In the genomic region with DNA sequence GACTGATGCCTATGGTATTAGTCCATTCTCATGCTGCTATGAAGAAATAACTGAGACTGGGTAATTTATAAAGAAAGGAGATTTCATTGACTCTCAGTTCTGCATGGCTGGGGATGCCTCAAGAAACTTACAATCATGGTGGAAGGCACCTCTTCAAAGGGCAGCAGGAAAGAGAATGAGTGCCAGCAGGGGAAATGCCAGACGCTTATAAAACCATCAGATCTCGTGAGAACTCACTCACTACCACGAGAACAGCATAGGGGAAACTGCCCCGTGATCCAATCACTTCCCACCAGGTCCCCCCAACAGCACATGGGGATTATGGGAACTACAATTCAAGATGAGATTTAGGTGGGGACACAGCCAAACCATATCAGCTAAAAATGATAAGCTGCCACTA, we compare ENCODE assay signal across 9 cellular contexts. TPM values are rescaled to one million over a fixed set of nuclear protein-coding genes. Genes with fewer than 3 reads are reported as not detected.
DNase-seq lines count a peak whose midpoint lies in the region; ATAC-seq, FAIRE-seq and TF ChIP-seq lines count a peak whose summit lies in the region.
"Not testable (repeated sequence)": the region's sequence is repeated elsewhere in the genome, so short reads cannot be mapped to it uniquely, and the experiment has no call there.
"Had no signal": no experiment of that assay in that cellular context is flagged by ENCODE, and none has a peak within 500 bp of the region (broad histone marks: within the 10 kb centered on the region; RNA-seq: fewer than 3 reads in every experiment).

No MANE protein-coding gene starts in this region.

- not testable (repeated sequence) for H3K4me3 Mint-ChIP-seq in T-helper 17 cell

- not testable (repeated sequence) for FAIRE-seq in K562 (lab: Jason Lieb, UNC)

- in situ Hi-C loops in GM23248 (cut with MboI); K562 (cut with MboI): not testable (repeated sequence)

- H3K9me3 ChIP-seq in GM23248 (ENCODE audit: low read depth); T-helper 17 cell (ENCODE audit: control insufficient read depth, low read length, poor library complexity, severe bottlenecking); K562 (replicated peaks; ENCODE audit: control insufficient read depth, insufficient read depth, low read depth, low read length); osteoblast (ENCODE audit: low read depth, low read length); thyroid gland: not testable (repeated sequence)

- H3K4me2 ChIP-seq in GM23248 (ENCODE audit: unreplicated experiment); K562 (ENCODE audit: insufficient read depth, low read length); osteoblast (ENCODE audit: insufficient read depth, low read length): not testable (repeated sequence)

- peaks cover 14% of the 10 kb centered on the region for H3F3A ChIP-seq in GM23248 (ENCODE audit: insufficient read depth)

- not testable (repeated sequence) for TF ChIP-seq RAD21 in K562 (CRISPR knock-in tag; conservative IDR thresholded peaks at IDR 0.05 in 1 of 2, IDR thresholded peaks at IDR 0.05 in 1 of 2)

- CTCF ChIA-PET in K562 (lab: Yijun Ruan, JAX; ENCODE audit: low intra/inter-chr PET ratio): interaction anchor here (0.6 kb wide), 1 partner anchor 440 kb away, joined by 3 read pairs; no protein-coding TSS in a partner anchor

- H3K4me3 ChIP-seq in GM23248; K562; osteoblast (ENCODE audit: insufficient read depth, low read length); thyroid gland (replicated peaks in 1 of 3): not testable (repeated sequence)

- H3K4me1 Mint-ChIP-seq in T-helper 17 cell: not testable (repeated sequence)

- not testable (repeated sequence) for ATAC-seq in T-helper 17 cell, K562

- peak overlapping the region; percentile 41 for H3K27ac Mint-ChIP-seq in T-helper 17 cell

- 95% methylated on average over 4 of the region's 4 CpGs for WGBS in GM23248 (ENCODE audit: low coverage in 1 of 2, low lambda C conversion rate in 2 of 2, missing lambda C conversion rate in 2 of 2), 2 experiments
- 0% methylated on average over 4 of the region's 4 CpGs for WGBS in K562 (ENCODE audit: insufficient coverage, low coverage, missing lambda C conversion rate)
- 42 to 44% methylated on average over 4 of the region's 4 CpGs for WGBS in thyroid gland, 2 donors

- not testable (repeated sequence) for BruUV-seq in K562 (replicated peaks; lab: Mats Ljungman, UMichigan)

- not testable (repeated sequence) for H3K27me3 ChIP-seq in GM23248 (replicated peaks; ENCODE audit: insufficient read depth); osteoblast (ENCODE audit: insufficient read depth, low read length); thyroid gland
- H3K27me3 ChIP-seq in K562 (ENCODE audit: control insufficient read depth in 2 of 2, insufficient read depth in 2 of 2, low read length in 2 of 2): peaks cover 9 to 14% of the 10 kb centered on the region in 2 experiments; a peak in 4 of 5 replicates

- not testable (repeated sequence) for H4K20me1 ChIP-seq in GM23248 (ENCODE audit: insufficient read depth); K562 (replicated peaks; ENCODE audit: control insufficient read depth, insufficient read depth, low read length); osteoblast (ENCODE audit: insufficient read depth, low read length)

- not testable (repeated sequence) for TF ChIP-seq POLR2A in K562 (conservative IDR thresholded peaks at IDR 0.05); thyroid gland (IDR thresholded peaks at IDR 0.05)

- H3K9ac ChIP-seq in GM23248; K562 (ENCODE audit: insufficient read depth in 1 of 2, low read depth in 2 of 2, low read length in 2 of 2): not testable (repeated sequence)

- H3K27ac ChIP-seq in GM23248 (peak overlapping the region; percentile 55), osteoblast (ENCODE audit: low read depth, low read length) (peak overlapping the region; percentile 43), thyroid gland (peak overlapping the region; percentile 31 to 62 (median 52))
- not testable (repeated sequence) for H3K27ac ChIP-seq in K562 (ENCODE audit: extremely low read depth, low read depth, low read length)

- not testable (repeated sequence) for H3K36me3 Mint-ChIP-seq in T-helper 17 cell (ENCODE audit: low read depth)

- intact Hi-C loops in K562 (cut with micrococcal nuclease): loop anchor here (5.0 kb wide), 1 partner anchor 1272 kb away; no protein-coding TSS in a partner anchor
- intact Hi-C loops in thyroid gland (cut with DNase I): loop anchor here (10.0 kb wide), 2 partner anchors 69 to 1279 kb away; no protein-coding TSS in a partner anchor

- not testable (repeated sequence) for H3K9me2 ChIP-seq in GM23248 (ENCODE audit: insufficient read depth)

- H3K27me3 Mint-ChIP-seq in T-helper 17 cell: peaks cover 11% of the 10 kb centered on the region

- POLR2A ChIA-PET in K562 (lab: Yijun Ruan, JAX): interaction anchor here (1.2 kb wide), 1 partner anchor 9 kb away, joined by 4 read pairs; no protein-coding TSS in a partner anchor

- not testable (repeated sequence) for TF ChIP-seq EP300 in K562 (IDR thresholded peaks at IDR 0.05; ENCODE audit: low read length)

- not testable (repeated sequence) for H3K79me2 ChIP-seq in GM23248 (ENCODE audit: insufficient read depth); K562 (ENCODE audit: control insufficient read depth, insufficient read depth, low read length); osteoblast (ENCODE audit: insufficient read depth, low read length)

- H3K36me3 ChIP-seq in GM23248 (ENCODE audit: low read depth); K562 (ENCODE audit: control insufficient read depth, insufficient read depth, low read length); osteoblast (ENCODE audit: insufficient read depth, low read length); thyroid gland: not testable (repeated sequence)

- not testable (repeated sequence) for TF ChIP-seq CTCF in K562 (IDR thresholded peaks at IDR 0.05 in 2 of 3, conservative IDR thresholded peaks at IDR 0.05 in 1 of 3; ENCODE audit: insufficient read depth in 2 of 3, low read depth in 1 of 3, low read length in 3 of 3); osteoblast (IDR thresholded peaks at IDR 0.05; ENCODE audit: extremely low read depth, low read depth, low read length); thyroid gland (IDR thresholded peaks at IDR 0.05)

- H3K9me1 ChIP-seq in K562 (ENCODE audit: control insufficient read depth, insufficient read depth, low read length): not testable (repeated sequence)

- not testable (repeated sequence) for H2AFZ ChIP-seq in GM23248; K562 (ENCODE audit: low read depth, low read length); osteoblast (ENCODE audit: low read length)

- DNase-seq in GM23248; T-helper 17 cell; K562 (ENCODE audit: extremely low read depth in 1 of 4, low spot score in 3 of 4); osteoblast (ENCODE audit: insufficient read length, low spot score, missing footprints): not testable (repeated sequence)
- DNase-seq in thyroid gland: peak; percentile 36 to 56

- H3K4me1 ChIP-seq in GM23248 (ENCODE audit: insufficient read depth) (peaks cover 20% of the 10 kb centered on the region), osteoblast (ENCODE audit: insufficient read depth, low read length) (peaks cover 21% of the 10 kb centered on the region), thyroid gland (peaks cover 19 to 20% of the 10 kb centered on the region in 2 donors)
- not testable (repeated sequence) for H3K4me1 ChIP-seq in K562 (replicated peaks in 1 of 2; ENCODE audit: control insufficient read depth in 2 of 2, insufficient read depth in 2 of 2, low read length in 2 of 2)

TF ChIP-seq in K562, 482 proteins besides CTCF, POLR2A, EP300 and RAD21:
- TF ChIP-seq CHD2 (IDR thresholded peaks at IDR 0.05; ENCODE audit: low read depth, low read length): peak; percentile 55; the same call in 1 of the 2 replicates
TF ChIP-seq in K562: peak in this region for 1; not testable (repeated sequence) for 481.

RNA-seq across cellular contexts. Expression of gene PLEKHG7, which starts 48.5 kb away (rescaled TPM):
- not detected in 2 replicates for total RNA-seq in GM23248 (2014; rRNA removed; shearing (Covaris generic))
- polyA plus RNA-seq in GM23248 (2016; fragmentation: Nextera tagmentation; extraction: Ambion mirVana) (not detected in 2 replicates), K562 (2011; rRNA removed) (not detected in 2 replicates), K562 (2014; fragmentation: Illumina TruSeq; extraction: Trizol) (not detected in 2 replicates), K562 (2014; fragmentation: Nextera tagmentation; extraction: Ambion mirVana) (under 1 TPM in 1 of 2 experiments, not detected in 1; 0.03 TPM), K562 (2014; rRNA removed) (not detected in 2 replicates)
- total RNA-seq in T-helper 17 cell (under 1 TPM in 1 of 2 donors, not detected in 1; 0.60 TPM), K562 (2014; rRNA removed) (not detected in 2 replicates), K562 (2014; rRNA removed; fragmentation: Illumina TruSeq; extraction: Trizol) (not detected in 2 replicates), K562 (2015; rRNA removed; fragmentation: Illumina TruSeq; extraction: Trizol) (not detected in 2 replicates), K562 (2021) (not detected in 2 replicates), osteoblast (not detected in 2 replicates), thyroid gland (not detected)
- total RNA-seq in K562 (2011; cell fraction: chromatin; rRNA removed; ENCODE audit: low replicate concordance): not detected in 2 replicates
- not detected in 2 replicates for total RNA-seq in K562 (2011; cell fraction: nucleolus; rRNA removed)
- not detected in 2 replicates for total RNA-seq in K562 (2011; cell fraction: nucleoplasm; rRNA removed)
- not detected in 2 replicates for polyA plus RNA-seq in K562 (2011; cell fraction: cytosol; rRNA removed)
- polyA plus RNA-seq in K562 (2011; cell fraction: nucleus; rRNA removed): not detected in 2 replicates
- polyA plus RNA-seq in K562 (2012): not detected in 2 replicates
- polyA minus RNA-seq in K562 (2011; rRNA and poly(A)+ RNA removed): not detected in 2 replicates
- polyA minus RNA-seq in K562 (2011; cell fraction: cytosol; rRNA and poly(A)+ RNA removed): not detected in 2 replicates
- polyA minus RNA-seq in K562 (2011; cell fraction: nucleus; rRNA and poly(A)+ RNA removed): not detected in 2 replicates
- total RNA-seq: A172; CD4-positive, alpha-beta T cell; CD8-positive, alpha-beta T cell had no signal
- polyA plus RNA-seq: BJ had no signal
